In the genomic region with DNA sequence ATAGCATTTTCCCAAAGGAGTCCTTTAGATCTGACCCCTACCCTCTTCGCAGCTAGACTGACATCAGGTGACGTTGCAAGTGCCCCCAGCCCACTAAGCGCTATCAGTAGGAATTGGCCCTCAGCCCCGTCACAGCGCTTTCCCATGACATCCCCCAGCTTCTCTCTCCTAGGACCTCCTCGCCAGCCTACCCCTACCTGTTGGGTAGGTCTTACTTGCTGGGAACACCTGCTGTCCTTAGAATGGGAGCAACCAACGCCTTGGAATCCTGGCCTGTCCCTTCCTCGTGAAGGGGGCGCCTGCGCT, we compare ENCODE assay signal across 9 cellular contexts. TPM values are rescaled to one million over a fixed set of nuclear protein-coding genes. Genes with fewer than 3 reads are reported as not detected.
DNase-seq lines count a peak whose midpoint lies in the region; ATAC-seq, FAIRE-seq and TF ChIP-seq lines count a peak whose summit lies in the region.
"Had no signal": no experiment of that assay in that cellular context is flagged by ENCODE, and none has a peak within 500 bp of the region (broad histone marks: within the 10 kb centered on the region; RNA-seq: fewer than 3 reads in every experiment).

No MANE protein-coding gene starts in this region.

- H3K9me3 ChIP-seq in NT2/D1 (ENCODE audit: insufficient read depth, low read length) (no peaks in the 10 kb centered on the region), esophagus squamous epithelium (no peaks in the 10 kb centered on the region), pancreas (no peaks in the 10 kb centered on the region)

- TF ChIP-seq CTCF in Calu3 (IDR thresholded peaks at IDR 0.05; ENCODE audit: unreplicated experiment) = no peak
- TF ChIP-seq CTCF in esophagus squamous epithelium (IDR thresholded peaks at IDR 0.05) = no peak
- no peak for TF ChIP-seq CTCF in pancreas (IDR thresholded peaks at IDR 0.05)
- TF ChIP-seq CTCF in omental fat pad (IDR thresholded peaks at IDR 0.05) = no peak

- H3K4me3 ChIP-seq in NT2/D1 (ENCODE audit: insufficient read length, low read depth) (peak overlapping the region; percentile 61), esophagus squamous epithelium (peak overlapping the region; percentile 48 to 81 (median 64)), pancreas (peak overlapping the region; percentile 60 to 79 (median 70))

- no peak for FAIRE-seq in pancreas (lab: Jason Lieb, UNC)
- FAIRE-seq: bronchial epithelial cell had no signal

- no peak overlapping the region for H3K27ac Mint-ChIP-seq in Calu3 (ENCODE audit: unreplicated experiment)

- H3K36me3 ChIP-seq in NT2/D1 (ENCODE audit: insufficient read depth, insufficient read length, low read length) (no peaks in the 10 kb centered on the region), esophagus squamous epithelium (no peaks in the 10 kb centered on the region), pancreas (no peaks in the 10 kb centered on the region)

- H3K4me1 ChIP-seq in NT2/D1 (ENCODE audit: insufficient read depth, insufficient read length) (no peaks in the 10 kb centered on the region), esophagus squamous epithelium (peaks cover 16 to 25% (median 18%) of the 10 kb centered on the region in 3 donors), pancreas (peaks cover 0 to 2% (median 0%) of the 10 kb centered on the region in 3 donors)

- ATAC-seq in pancreas (no peak), HG02571 (IDR thresholded peaks at IDR 0.05; ENCODE audit: unreplicated experiment) (no peak), omental fat pad (ENCODE audit: low FRiP score) (no peak), GM21360 (IDR thresholded peaks at IDR 0.05; ENCODE audit: unreplicated experiment) (no peak)

- 4 to 18% methylated on average over 6 to 7 of the region's 10 CpGs for WGBS in esophagus squamous epithelium, 2 donors
- 2% methylated on average over 10 of the region's 10 CpGs for WGBS in pancreas, 2 donors

- H3K27ac ChIP-seq in esophagus squamous epithelium = peak overlapping the region in 1 of 4 donors; percentile 62
- H3K27ac ChIP-seq in pancreas = peak overlapping the region; percentile 68 to 90 (median 76)

- DNase-seq in Calu3 (no peak), NT2/D1 (ENCODE audit: low read depth, low spot score) (no peak), esophagus squamous epithelium (lab: John Stamatoyannopoulos, UW) (no peak), pancreas (no peak), omental fat pad (ENCODE audit: low spot score) (no peak)
- DNase-seq in stimulated activated CD4-positive, alpha-beta T cell treated with anti-CD3 and anti-CD28 coated beads, Interleukin-4, amount 100 ng/mL, for 4 hours = no peak

- CTCF ChIA-PET in Calu3 (lab: Charles Lee) = interaction anchor here (1.2 kb wide), 1 partner anchor 36 kb away, joined by 4 read pairs; no protein-coding TSS in a partner anchor

- peaks cover 23% of the 10 kb centered on the region for H3K36me3 Mint-ChIP-seq in Calu3 (ENCODE audit: insufficient read depth, unreplicated experiment)

- intact Hi-C loops in Calu3 (cut with micrococcal nuclease; ENCODE audit: unreplicated experiment) = no loop called here
- intact Hi-C loops in esophagus squamous epithelium (cut with DNase I) = no loop called here
- intact Hi-C loops in pancreas (cut with DNase I) = loop anchor here in 1 of 3 donors (10.0 kb wide), 1 partner anchor 300 kb away; no protein-coding TSS in a partner anchor

- H3K4me1 Mint-ChIP-seq in Calu3 (ENCODE audit: low read depth, unreplicated experiment) = peaks cover 10% of the 10 kb centered on the region

- TF ChIP-seq POLR2A in esophagus squamous epithelium (IDR thresholded peaks at IDR 0.05) = no peak

- H3K9ac ChIP-seq in NT2/D1 (ENCODE audit: insufficient read length, low read depth) = no peak overlapping the region

- H3K4me3 Mint-ChIP-seq in Calu3 (ENCODE audit: low read depth, unreplicated experiment) = peak overlapping the region; percentile 98

- H3K27me3 ChIP-seq in NT2/D1 (ENCODE audit: insufficient read depth, insufficient read length) (peaks cover 47% of the 10 kb centered on the region), esophagus squamous epithelium (peaks cover 0 to 95% (median 6%) of the 10 kb centered on the region in 4 donors), pancreas (no peaks in the 10 kb centered on the region)

- H3K9me3 Mint-ChIP-seq in Calu3 (ENCODE audit: low read depth, unreplicated experiment) = no peaks in the 10 kb centered on the region

- H3K27me3 Mint-ChIP-seq in Calu3 (ENCODE audit: unreplicated experiment) = peaks cover 36% of the 10 kb centered on the region

- no TSS peak for BruUV-seq in Calu3 (replicated peaks; lab: Mats Ljungman, UMichigan)

RNA-seq across cellular contexts. Expression of a gene that starts 0.6 kb away (rescaled TPM):
- 8.6 and 9.0 TPM in 2 replicates for total RNA-seq in Calu3 (2022)
- under 1 TPM in 3 of 4 donors, not detected in 1; 0.38 to 0.97 (median 0.56) TPM for total RNA-seq in esophagus squamous epithelium
- 1 to 10 TPM; 5.3 to 6.9 (median 6.4) TPM for total RNA-seq in pancreas
- polyA plus RNA-seq in pancreas = 1 to 10 TPM; 1.3 to 1.5 TPM
- total RNA-seq in omental fat pad = 10 to 100 TPM in 1 of 4 donors, 1 to 10 TPM in 3; 1.9 to 14.3 (median 3.2) TPM
